Comparison of ENCODE assay signal across 25 cellular contexts in the genomic region with DNA sequence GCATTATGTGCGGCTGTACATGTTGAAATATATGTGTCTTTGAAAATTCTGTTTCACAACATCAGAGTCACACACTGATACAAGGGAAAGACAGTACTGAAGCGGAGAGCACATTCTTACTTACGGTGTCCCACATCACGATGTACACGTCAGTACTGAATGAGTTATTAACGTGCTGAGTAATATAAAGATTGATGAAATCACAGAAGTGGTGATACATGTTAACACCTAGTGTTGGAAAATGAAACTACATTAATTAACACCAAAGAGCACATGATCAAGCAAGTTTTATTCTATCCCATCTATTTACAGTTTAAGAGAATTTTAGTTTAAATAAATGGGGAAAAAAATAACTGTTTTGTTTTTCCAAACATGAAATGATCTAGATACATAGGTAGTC. TPM values are rescaled to one million over a fixed set of nuclear protein-coding genes. Genes with fewer than 3 reads are reported as not detected.
DNase-seq lines count a peak whose midpoint lies in the region; ATAC-seq, FAIRE-seq and TF ChIP-seq lines count a peak whose summit lies in the region.
"Had no signal": no experiment of that assay in that cellular context is flagged by ENCODE, and none has a peak within 500 bp of the region (broad histone marks: within the 10 kb centered on the region; RNA-seq: fewer than 3 reads in every experiment).

No MANE protein-coding gene starts in this region.

- H3K36me3 Mint-ChIP-seq in natural killer cell treated with Interleukin-12 subunit alpha and Interleukin-12 subunit beta and Interleukin-15 and Interleukin-18, amount 100 ng/mL, for 72 hours = peaks cover 30% of the 10 kb centered on the region
- H3K36me3 Mint-ChIP-seq in natural killer cell (no peaks in the 10 kb centered on the region), endothelial cell (ENCODE audit: low read depth, unreplicated experiment) (peaks cover 47% of the 10 kb centered on the region)

- H3K4me2 ChIP-seq in OCI-LY3 (ENCODE audit: low read length) = peak overlapping the region; percentile 8; the same call in 1 of the 2 replicates
- H3K4me2 ChIP-seq: GM23338, hepatocyte had no signal

- peaks cover 9% of the 10 kb centered on the region for H3K4me1 ChIP-seq in OCI-LY3 (ENCODE audit: low read length)
- H3K4me1 ChIP-seq: sigmoid colon had no signal

- H3K9ac ChIP-seq in OCI-LY3 (ENCODE audit: low read length) = no peak overlapping the region

- no peaks in the 10 kb centered on the region for H3K27me3 ChIP-seq in OCI-LY3 (ENCODE audit: low read depth, low read length)
- H3K27me3 ChIP-seq: hepatocyte, ovary, sigmoid colon, stomach had no signal

- H3K9me3 Mint-ChIP-seq in natural killer cell treated with Interleukin-12 subunit alpha and Interleukin-12 subunit beta and Interleukin-15 and Interleukin-18, amount 100 ng/mL, for 72 hours = no peaks in the 10 kb centered on the region
- H3K9me3 Mint-ChIP-seq in natural killer cell = no peaks in the 10 kb centered on the region
- H3K9me3 Mint-ChIP-seq in endothelial cell (ENCODE audit: unreplicated experiment) = no peaks in the 10 kb centered on the region

- H3K4me1 Mint-ChIP-seq in natural killer cell treated with Interleukin-12 subunit alpha and Interleukin-12 subunit beta and Interleukin-15 and Interleukin-18, amount 100 ng/mL, for 72 hours (ENCODE audit: low read depth in 2 of 2) = peaks cover 4 to 13% of the 10 kb centered on the region in 2 donors
- H3K4me1 Mint-ChIP-seq in natural killer cell (no peaks in the 10 kb centered on the region), endothelial cell (ENCODE audit: unreplicated experiment) (no peaks in the 10 kb centered on the region)
- H3K4me1 Mint-ChIP-seq: GM23338, IgD-negative memory B cell had no signal

- ATAC-seq in natural killer cell treated with Interleukin-12 subunit alpha and Interleukin-12 subunit beta and Interleukin-15 and Interleukin-18, amount 100 ng/mL, for 72 hours = peak in 1 of 2 donors; percentile 94
- no peak for ATAC-seq in natural killer cell
- ATAC-seq: GM23338 had no signal

- intact Hi-C loops in natural killer cell (cut with micrococcal nuclease) = no loop called here

- no peak for DNase-seq in natural killer cell treated with Interleukin-12 subunit alpha and Interleukin-12 subunit beta and Interleukin-15 and Interleukin-18, amount 100 ng/mL, for 72 hours (ENCODE audit: low spot score)
- DNase-seq in natural killer cell (no peak), endothelial cell (ENCODE audit: low spot score) (no peak), coronary artery (ENCODE audit: low spot score) (no peak), H54 (ENCODE audit: insufficient read length, low spot score) (no peak), AG08395 (ENCODE audit: low spot score) (no peak), iPS-NIHi11 (ENCODE audit: low spot score) (no peak)
- DNase-seq: activated CD4-positive, alpha-beta T cell treated with anti-CD3 and anti-CD28 coated beads, Interleukin-2, amount 50 U/mL, for 48 hours; activated gamma-delta T cell; amniotic stem cell; effector CD8-positive, alpha-beta T cell; kidney; mammary epithelial cell; MV-4-11; NCI-H1930; NK-92 treated with Interleukin-12 subunit alpha and Interleukin-12 subunit beta, amount 100 ng/mL, for 24 hours; ovary; sigmoid colon; stomach; SW 1271 had no signal

- TF ChIP-seq CTCF in natural killer cell (IDR thresholded peaks at IDR 0.05) (no peak), OCI-LY3 (IDR thresholded peaks at IDR 0.05; ENCODE audit: low read depth, low read length) (no peak; the same call in 1 of the 2 replicates), endothelial cell (IDR thresholded peaks at IDR 0.05; ENCODE audit: unreplicated experiment) (peak; percentile 57), coronary artery (IDR thresholded peaks at IDR 0.05) (no peak)

- no peak overlapping the region for H3K27ac Mint-ChIP-seq in natural killer cell treated with Interleukin-12 subunit alpha and Interleukin-12 subunit beta and Interleukin-15 and Interleukin-18, amount 100 ng/mL, for 72 hours
- H3K27ac Mint-ChIP-seq in natural killer cell = no peak overlapping the region
- no peak overlapping the region for H3K27ac Mint-ChIP-seq in endothelial cell (ENCODE audit: unreplicated experiment)
- H3K27ac Mint-ChIP-seq: GM23338, IgD-negative memory B cell had no signal

- no peak for FAIRE-seq in H54 (lab: Jason Lieb, UNC)
- FAIRE-seq: kidney, TTC549 had no signal

- H3K27ac ChIP-seq in OCI-LY3 (ENCODE audit: low read length) = no peak overlapping the region
- H3K27ac ChIP-seq in coronary artery = peak overlapping the region in 1 of 2 donors; percentile 32
- H3K27ac ChIP-seq: hepatocyte, ovary, sigmoid colon, stomach had no signal

- H3K9me3 ChIP-seq in OCI-LY3 (ENCODE audit: insufficient read depth, low read length) = no peaks in the 10 kb centered on the region
- H3K9me3 ChIP-seq: ovary, sigmoid colon, stomach had no signal

- H3K36me3 ChIP-seq in OCI-LY3 (replicated peaks; ENCODE audit: low read depth, low read length) = peaks cover 7% of the 10 kb centered on the region
- H3K36me3 ChIP-seq: ovary had no signal

- no peaks in the 10 kb centered on the region for H3K27me3 Mint-ChIP-seq in natural killer cell treated with Interleukin-12 subunit alpha and Interleukin-12 subunit beta and Interleukin-15 and Interleukin-18, amount 100 ng/mL, for 72 hours
- H3K27me3 Mint-ChIP-seq in natural killer cell (ENCODE audit: low read depth in 2 of 2) (no peaks in the 10 kb centered on the region), endothelial cell (ENCODE audit: unreplicated experiment) (peaks cover 7% of the 10 kb centered on the region)
- H3K27me3 Mint-ChIP-seq: IgD-negative memory B cell had no signal

- no peak overlapping the region for H2AFZ ChIP-seq in OCI-LY3 (ENCODE audit: low read depth, low read length)
- H2AFZ ChIP-seq: GM23338, hepatocyte had no signal

- H3K4me3 ChIP-seq in OCI-LY3 (ENCODE audit: low read length) = no peak overlapping the region
- H3K4me3 ChIP-seq in coronary artery = no peak overlapping the region
- H3K4me3 ChIP-seq: GM23338, hepatocyte, ovary, sigmoid colon, stomach had no signal

- no peaks in the 10 kb centered on the region for H3K79me2 ChIP-seq in OCI-LY3 (ENCODE audit: low read length)
- H3K79me2 ChIP-seq: hepatocyte had no signal

- no peak for TF ChIP-seq POLR2A in H54 (IDR thresholded peaks at IDR 0.05; ENCODE audit: low read depth, low read length)

- no peaks in the 10 kb centered on the region for H4K20me1 ChIP-seq in OCI-LY3 (ENCODE audit: insufficient read depth, low read length)

- peak overlapping the region; percentile 63 for H3K4me3 Mint-ChIP-seq in natural killer cell treated with Interleukin-12 subunit alpha and Interleukin-12 subunit beta and Interleukin-15 and Interleukin-18, amount 100 ng/mL, for 72 hours
- H3K4me3 Mint-ChIP-seq in natural killer cell (no peak overlapping the region), endothelial cell (ENCODE audit: unreplicated experiment) (no peak overlapping the region)
- H3K4me3 Mint-ChIP-seq: GM23338, IgD-negative memory B cell had no signal

RNA-seq across cellular contexts. Expression of gene EOGT, which starts 15.6 kb away (rescaled TPM):
- total RNA-seq in natural killer cell treated with Interleukin-12 subunit alpha and Interleukin-12 subunit beta and Interleukin-15 and Interleukin-18, amount 100 ng/mL, for 72 hours = 10 to 100 TPM; 12.0 to 31.8 TPM
- 10 to 100 TPM in 2 of 3 donors, 1 to 10 TPM in 1; 8.4 to 11.6 (median 10.8) TPM for total RNA-seq in natural killer cell
- total RNA-seq in endothelial cell (ENCODE audit: unreplicated experiment) = 165 TPM

RNA-seq across cellular contexts. Expression of gene TMF1, which starts 54.2 kb away (rescaled TPM):
- total RNA-seq in natural killer cell treated with Interleukin-12 subunit alpha and Interleukin-12 subunit beta and Interleukin-15 and Interleukin-18, amount 100 ng/mL, for 72 hours = 10 to 100 TPM; 42.2 to 43.7 TPM
- total RNA-seq in natural killer cell = 100 to 1,000 TPM in 1 of 3 donors, 10 to 100 TPM in 2; 76.9 to 110 (median 85.5) TPM
- 18.1 TPM for total RNA-seq in endothelial cell (ENCODE audit: unreplicated experiment)
